In the genomic region with DNA sequence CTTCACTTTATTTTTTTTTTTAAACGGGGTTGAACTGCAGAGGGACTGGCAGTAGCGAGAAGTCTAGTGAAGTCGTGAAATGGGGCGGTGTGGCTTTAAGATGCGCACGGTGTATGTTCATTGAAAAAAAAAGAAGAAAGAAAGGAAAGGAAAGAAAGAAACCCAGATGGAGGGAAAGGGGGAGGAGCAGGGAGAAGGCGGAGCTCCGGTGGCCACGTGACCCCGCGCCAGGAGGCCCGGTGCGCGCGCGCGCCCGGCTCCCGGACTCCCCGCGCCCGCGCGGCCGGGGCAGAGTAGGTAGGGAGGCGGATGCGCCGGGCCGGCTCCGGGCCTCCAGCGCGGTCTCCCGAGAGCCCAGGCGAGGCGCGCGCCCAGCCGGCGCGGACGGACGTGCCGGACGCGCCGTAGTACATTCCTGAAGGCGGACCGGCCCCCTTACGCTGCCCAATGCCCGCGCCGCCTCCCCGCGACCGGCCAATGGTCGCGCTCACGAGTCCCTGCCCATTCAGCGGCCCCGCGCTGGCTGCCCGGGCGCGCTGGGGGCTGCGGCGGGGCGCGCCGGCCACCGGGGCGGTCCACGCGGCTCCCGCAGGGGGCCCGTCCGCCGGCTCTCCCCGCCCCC, we compare ENCODE assay signal across 8 cellular contexts. TPM values are rescaled to one million over a fixed set of nuclear protein-coding genes. Genes with fewer than 3 reads are reported as not detected.
A peak's percentile ranks its signal among the peaks of the same experiment; 100 is the strongest.
DNase-seq lines count a peak whose midpoint lies in the region; ATAC-seq and TF ChIP-seq lines count a peak whose summit lies in the region.

No MANE protein-coding gene starts in this region.

- peaks cover 42% of the 10 kb centered on the region for H3K4me1 ChIP-seq in DOHH2 (ENCODE audit: control insufficient read depth, low read length)

- H3K27ac Mint-ChIP-seq in natural killer cell treated with Interleukin-12 subunit alpha and Interleukin-12 subunit beta and Interleukin-15 and Interleukin-18, amount 100 ng/mL, for 72 hours, result peak overlapping the region; percentile 73 to 91

- DNase-seq in LHCN-M2 (ENCODE audit: low read depth), result peak; percentile 95
- DNase-seq in RPMI8226, result peak; percentile 90
- DNase-seq in activated gamma-delta T cell (lab: John Stamatoyannopoulos, UW), result peak; percentile 71
- peak; percentile 96 for DNase-seq in fibroblast of pulmonary artery (ENCODE audit: low read depth)
- peak; percentile 91 for DNase-seq in natural killer cell treated with Interleukin-12 subunit alpha and Interleukin-12 subunit beta and Interleukin-15 and Interleukin-18, amount 100 ng/mL, for 72 hours (ENCODE audit: low spot score)
- peak; percentile 88 for DNase-seq in stimulated activated naive CD8-positive, alpha-beta T cell treated with anti-CD3 and anti-CD28 coated beads, Interleukin-15, Interleukin-2, amounts not matched to agents 100 U/mL and 50 U/mL, for 24 hours

- H3K9me3 ChIP-seq in DOHH2 (ENCODE audit: control insufficient read depth, insufficient read depth, low read length), result no peaks in the 10 kb centered on the region

- H3K36me3 ChIP-seq in DOHH2 (ENCODE audit: control insufficient read depth, low read length), result peaks cover 37% of the 10 kb centered on the region

- H3F3A ChIP-seq in DOHH2 (ENCODE audit: control insufficient read depth, insufficient read depth), result peaks cover 24% of the 10 kb centered on the region

- H3K9me2 ChIP-seq in DOHH2 (replicated peaks; ENCODE audit: control insufficient read depth, low read length), result no peaks in the 10 kb centered on the region; the same call in 1 of the 2 replicates

- no peaks in the 10 kb centered on the region for H3K36me3 Mint-ChIP-seq in natural killer cell treated with Interleukin-12 subunit alpha and Interleukin-12 subunit beta and Interleukin-15 and Interleukin-18, amount 100 ng/mL, for 72 hours

- peaks cover 38 to 40% of the 10 kb centered on the region in 2 donors for H3K4me1 Mint-ChIP-seq in natural killer cell treated with Interleukin-12 subunit alpha and Interleukin-12 subunit beta and Interleukin-15 and Interleukin-18, amount 100 ng/mL, for 72 hours (ENCODE audit: low read depth in 2 of 2)

- H3K27me3 Mint-ChIP-seq in natural killer cell treated with Interleukin-12 subunit alpha and Interleukin-12 subunit beta and Interleukin-15 and Interleukin-18, amount 100 ng/mL, for 72 hours, result peaks cover 11 to 15% of the 10 kb centered on the region in 2 donors

- H3K4me3 ChIP-seq in DOHH2 (ENCODE audit: low read length) (peak overlapping the region; percentile 91), fibroblast of pulmonary artery (replicated peaks; ENCODE audit: low read depth, low read length) (peak overlapping the region; percentile 85)

- peak overlapping the region; percentile 85 for H3K4me2 ChIP-seq in DOHH2 (ENCODE audit: low read length)

- no peak for TF ChIP-seq CTCF in DOHH2 (IDR thresholded peaks at IDR 0.05; ENCODE audit: low read depth, low read length, poor library complexity, severe bottlenecking)
- TF ChIP-seq CTCF in fibroblast of pulmonary artery (IDR thresholded peaks at IDR 0.05; ENCODE audit: low read length, missing control alignments), result no peak

- H3K4me3 Mint-ChIP-seq in natural killer cell treated with Interleukin-12 subunit alpha and Interleukin-12 subunit beta and Interleukin-15 and Interleukin-18, amount 100 ng/mL, for 72 hours, result peak overlapping the region; percentile 86

- H3K27me3 ChIP-seq in DOHH2 (ENCODE audit: control insufficient read depth, low read length), result peaks cover 14% of the 10 kb centered on the region

- peaks cover 63% of the 10 kb centered on the region for H3K79me2 ChIP-seq in DOHH2 (ENCODE audit: control insufficient read depth, low read length)

- H3K27ac ChIP-seq in DOHH2 (ENCODE audit: low read depth, low read length), result peak overlapping the region; percentile 93

- no peaks in the 10 kb centered on the region for H3K9me3 Mint-ChIP-seq in natural killer cell treated with Interleukin-12 subunit alpha and Interleukin-12 subunit beta and Interleukin-15 and Interleukin-18, amount 100 ng/mL, for 72 hours

- H4K20me1 ChIP-seq in DOHH2 (ENCODE audit: control insufficient read depth, insufficient read depth, low read depth, low read length), result no peaks in the 10 kb centered on the region; the same call in 1 of the 2 replicates

- ATAC-seq in GM21825 (IDR thresholded peaks at IDR 0.05; ENCODE audit: unreplicated experiment), result peak; percentile 41
- peak; percentile 85 to 90 for ATAC-seq in natural killer cell treated with Interleukin-12 subunit alpha and Interleukin-12 subunit beta and Interleukin-15 and Interleukin-18, amount 100 ng/mL, for 72 hours
- peak; percentile 74 for ATAC-seq in stimulated activated naive CD8-positive, alpha-beta T cell treated with anti-CD3 and anti-CD28 coated beads, Interleukin-15, Interleukin-2, amounts not matched to agents 100 U/mL and 50 U/mL, for 24 hours

RNA-seq across cellular contexts. Expression of gene PTCH1, which starts 6.0 kb away (rescaled TPM):
- 3.6 and 3.8 TPM in 2 replicates for total RNA-seq in LHCN-M2 (2014; rRNA removed)
- 0.95 TPM for polyA plus RNA-seq in LHCN-M2 (2012)
- 10 to 100 TPM; 15.2 to 15.9 TPM for total RNA-seq in natural killer cell treated with Interleukin-12 subunit alpha and Interleukin-12 subunit beta and Interleukin-15 and Interleukin-18, amount 100 ng/mL, for 72 hours

Comparison
In these comparisons a context has a peak if more than half of its experiments do, and no peak if none do; other contexts are left out.
1. Peak in every context shown above with its lines: DNase-seq, ATAC-seq, H3K4me3 ChIP-seq and H3K27ac ChIP-seq.